Comparison of ENCODE assay signal across 17 cellular contexts in the genomic region with DNA sequence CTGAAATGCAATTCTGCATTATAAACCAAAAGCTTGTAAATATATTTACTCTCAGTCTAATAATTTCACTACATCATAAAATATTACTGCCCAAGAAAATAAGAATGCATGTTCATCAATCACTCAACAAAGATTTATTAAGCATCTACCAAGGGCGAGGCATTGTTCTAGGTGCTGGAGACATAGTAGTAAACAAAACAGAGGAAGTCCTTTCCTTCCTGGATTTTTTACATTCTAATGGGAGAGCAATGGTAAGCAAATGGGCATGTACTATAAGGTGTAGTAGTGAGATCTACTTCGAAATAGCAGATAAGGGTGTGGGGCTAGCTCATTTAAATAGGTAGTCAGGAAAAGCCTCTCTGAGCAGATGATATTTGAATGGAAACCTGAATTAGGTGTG. TPM values are rescaled to one million over a fixed set of nuclear protein-coding genes. Genes with fewer than 3 reads are reported as not detected.
DNase-seq lines count a peak whose midpoint lies in the region; ATAC-seq and TF ChIP-seq lines count a peak whose summit lies in the region.
"Had no signal": no experiment of that assay in that cellular context is flagged by ENCODE, and none has a peak within 500 bp of the region (broad histone marks: within the 10 kb centered on the region; RNA-seq: fewer than 3 reads in every experiment).

No MANE protein-coding gene starts in this region.

- intact Hi-C loops in MCF 10A (cut with micrococcal nuclease) (no loop called here), mammary epithelial cell (cut with micrococcal nuclease) (no loop called here), breast epithelium (cut with DNase I; ENCODE audit: low total_unique reads) (no loop called here), right lobe of liver (cut with DNase I) (no loop called here), transverse colon (cut with DNase I; ENCODE audit: low total_unique reads) (no loop called here), spleen (cut with DNase I; ENCODE audit: low total_unique reads) (no loop called here)

- TF ChIP-seq POLR2A in breast epithelium (IDR thresholded peaks at IDR 0.05), result no peak
- TF ChIP-seq POLR2A in right lobe of liver (IDR thresholded peaks at IDR 0.05), result no peak
- no peak for TF ChIP-seq POLR2A in transverse colon (IDR thresholded peaks at IDR 0.05)
- no peak for TF ChIP-seq POLR2A in spleen (IDR thresholded peaks at IDR 0.05)

- H3K36me3 ChIP-seq in mammary epithelial cell (ENCODE audit: insufficient read depth, low read length) (no peaks in the 10 kb centered on the region), breast epithelium (no peaks in the 10 kb centered on the region), right lobe of liver (no peaks in the 10 kb centered on the region), transverse colon (no peaks in the 10 kb centered on the region), spleen (peaks cover 0 to 40% (median 10%) of the 10 kb centered on the region in 6 donors)
- H3K36me3 ChIP-seq: HAP-1 had no signal

- peaks cover 31% of the 10 kb centered on the region for H3K36me3 Mint-ChIP-seq in MCF 10A (ENCODE audit: insufficient read depth, unreplicated experiment)

- no peak for ATAC-seq in right lobe of liver
- ATAC-seq: Right ventricle myocardium inferior had no signal

- H3K27me3 Mint-ChIP-seq in MCF 10A (ENCODE audit: insufficient read depth, unreplicated experiment), result no peaks in the 10 kb centered on the region

- H3K4me3 ChIP-seq in mammary epithelial cell (replicated peaks in 1 of 3; ENCODE audit: insufficient read depth in 1 of 3, low read depth in 2 of 3, low read length in 3 of 3) (no peak overlapping the region), breast epithelium (no peak overlapping the region), right lobe of liver (no peak overlapping the region), transverse colon (no peak overlapping the region), spleen (no peak overlapping the region)
- H3K4me3 ChIP-seq: BLaER1 treated with 17β-estradiol and CSF1 and Interleukin-3, amounts not matched to agents 10 nM and 100 nM; HAP-1 had no signal

- no peak overlapping the region for H2AFZ ChIP-seq in mammary epithelial cell (ENCODE audit: low read depth, low read length)

- in situ Hi-C loops in mammary epithelial cell (cut with MboI; ENCODE audit: low sequenced_read_pairs in 2 of 2), result no loop called here
- in situ Hi-C loops in transverse colon (cut with MboI; ENCODE audit: low pct_ligation_motif_present in 1 of 4, low pct_unique_long_range_greater_than_20kb in 1 of 4, low sequenced_read_pairs in 3 of 4), result no loop called here

- CTCF ChIA-PET in MCF 10A (lab: Yijun Ruan, JAX) (interaction anchor here (0.6 to 1.1 kb wide), 4 partner anchors 9 to 86 kb away, joined by 3 to 4 read pairs (median 3); no protein-coding TSS in a partner anchor), mammary epithelial cell (lab: Charles Lee; ENCODE audit: low non-redundant PET) (no interaction called here)

- no peaks in the 10 kb centered on the region for H3K9me3 Mint-ChIP-seq in MCF 10A (ENCODE audit: unreplicated experiment)

- TF ChIP-seq CTCF in MCF 10A (IDR thresholded peaks at IDR 0.05; ENCODE audit: unreplicated experiment), result no peak
- no peak for TF ChIP-seq CTCF in mammary epithelial cell (conservative IDR thresholded peaks at IDR 0.05 in 1 of 2, IDR thresholded peaks at IDR 0.05 in 1 of 2; ENCODE audit: extremely low read depth in 1 of 2, insufficient read depth in 1 of 2, low read depth in 1 of 2, low read length in 2 of 2)
- no peak for TF ChIP-seq CTCF in breast epithelium (IDR thresholded peaks at IDR 0.05)
- no peak for TF ChIP-seq CTCF in right lobe of liver (IDR thresholded peaks at IDR 0.05)
- no peak for TF ChIP-seq CTCF in transverse colon (IDR thresholded peaks at IDR 0.05)
- no peak for TF ChIP-seq CTCF in spleen (IDR thresholded peaks at IDR 0.05 in 8 of 11, conservative IDR thresholded peaks at IDR 0.05 in 3 of 11)

- H3K4me2 ChIP-seq in mammary epithelial cell (ENCODE audit: insufficient read depth, low read depth, low read length), result no peak overlapping the region

- H3K79me2 ChIP-seq in mammary epithelial cell (ENCODE audit: insufficient read depth, low read length), result peaks cover 61% of the 10 kb centered on the region

- peak overlapping the region; percentile 8 for H3K27ac Mint-ChIP-seq in MCF 10A (ENCODE audit: low read depth, unreplicated experiment)

- no TSS peak for BruUV-seq in MCF 10A (replicated peaks; lab: Mats Ljungman, UMichigan)
- no TSS peak for BruUV-seq in mammary epithelial cell (replicated peaks; lab: Mats Ljungman, UMichigan)

- dilution Hi-C loops in mammary epithelial cell (cut with HindIII; ENCODE audit: low sequenced_read_pairs), result no loop called here

- peaks cover 32% of the 10 kb centered on the region for H3K4me1 Mint-ChIP-seq in MCF 10A (ENCODE audit: insufficient read depth, unreplicated experiment)

- WGBS in mammary epithelial cell (ENCODE audit: low coverage, missing lambda C conversion rate), result 93% methylated on average over 2 of the region's 2 CpGs
- 60% methylated on average over 2 of the region's 2 CpGs for WGBS in right lobe of liver (ENCODE audit: insufficient coverage, low coverage, low lambda C conversion rate, missing lambda C conversion rate)
- WGBS in transverse colon (ENCODE audit: low coverage in 1 of 2), 2 donors, result 75 to 82% methylated on average over 2 of the region's 2 CpGs
- WGBS in spleen, 5 donors, result 66 to 83% (median 73%) methylated on average over 2 of the region's 2 CpGs

- H3K4me1 ChIP-seq in mammary epithelial cell (ENCODE audit: insufficient read depth, low read length) (peaks cover 11% of the 10 kb centered on the region), breast epithelium (peaks cover 0 to 4% of the 10 kb centered on the region in 2 donors), right lobe of liver (peaks cover 0 to 32% (median 19%) of the 10 kb centered on the region in 4 donors), transverse colon (peaks cover 0 to 61% (median 20%) of the 10 kb centered on the region in 4 donors), spleen (peaks cover 0 to 40% (median 19%) of the 10 kb centered on the region in 6 donors)

- H3K9me3 ChIP-seq in mammary epithelial cell (replicated peaks; ENCODE audit: insufficient read depth, low read length), result no peaks in the 10 kb centered on the region
- H3K9me3 ChIP-seq in breast epithelium, result no peaks in the 10 kb centered on the region
- H3K9me3 ChIP-seq in right lobe of liver, result no peaks in the 10 kb centered on the region
- H3K9me3 ChIP-seq in transverse colon, result no peaks in the 10 kb centered on the region
- H3K9me3 ChIP-seq in spleen, result no peaks in the 10 kb centered on the region
- H3K9me3 ChIP-seq: BLaER1 treated with 17β-estradiol and CSF1 and Interleukin-3, amounts not matched to agents 10 nM and 100 nM; HAP-1 had no signal

- H3K9ac ChIP-seq in mammary epithelial cell (ENCODE audit: insufficient read depth, low read length), result no peak overlapping the region

- no peak overlapping the region for H3K27ac ChIP-seq in mammary epithelial cell (ENCODE audit: insufficient read depth, low read depth, low read length)
- H3K27ac ChIP-seq in breast epithelium, result peak overlapping the region; percentile 1 to 28
- peak overlapping the region in 2 of 3 donors; percentile 0 to 29 for H3K27ac ChIP-seq in right lobe of liver
- peak overlapping the region in 3 of 4 donors; percentile 2 to 78 (median 77) for H3K27ac ChIP-seq in transverse colon
- H3K27ac ChIP-seq in spleen, result peak overlapping the region in 2 of 8 donors; percentile 50 to 57
- H3K27ac ChIP-seq: 22Rv1 had no signal

- no peaks in the 10 kb centered on the region for H4K20me1 ChIP-seq in mammary epithelial cell (ENCODE audit: insufficient read depth, low read length)

- no peak overlapping the region for H3K4me3 Mint-ChIP-seq in MCF 10A (ENCODE audit: unreplicated experiment)

- DNase-seq in MCF 10A (ENCODE audit: unreplicated experiment) (no peak), mammary epithelial cell (no peak), breast epithelium (ENCODE audit: low spot score in 2 of 2) (no peak), right lobe of liver (no peak), transverse colon (no peak), NCI-H510A treated with DMSO at 0.1 percent for 48 hours (lab: John Stamatoyannopoulos, UW) (no peak), spleen (no peak), NCI-H524 (lab: John Stamatoyannopoulos, UW) (no peak)
- DNase-seq: IMR-90, Kasumi-1, NCI-H1417 treated with DMSO at 0.1 percent for 48 hours, NCI-H2081, NCI-H69 had no signal

- H3K27me3 ChIP-seq in mammary epithelial cell (ENCODE audit: insufficient read depth, low read length) (no peaks in the 10 kb centered on the region), breast epithelium (no peaks in the 10 kb centered on the region), right lobe of liver (no peaks in the 10 kb centered on the region), transverse colon (no peaks in the 10 kb centered on the region), spleen (replicated peaks in 1 of 7) (no peaks in the 10 kb centered on the region)
- H3K27me3 ChIP-seq: BLaER1 treated with 17β-estradiol and CSF1 and Interleukin-3, amounts not matched to agents 10 nM and 100 nM had no signal

- POLR2A ChIA-PET in MCF 10A (lab: Yijun Ruan, JAX), result interaction anchor here (1.5 kb wide), 1 partner anchor 9 kb away, joined by 4 read pairs; no protein-coding TSS in a partner anchor

- TF ChIP-seq EP300 in transverse colon (IDR thresholded peaks at IDR 0.05; ENCODE audit: low read depth), result no peak

RNA-seq across cellular contexts. Expression of a gene that starts 10.8 kb away (rescaled TPM):
- total RNA-seq in MCF 10A (2022) (19.2 and 19.9 TPM in 2 replicates), mammary epithelial cell (10 to 100 TPM; 20.2 to 21.2 TPM), breast epithelium (10 to 100 TPM; 19.4 to 58.8 (median 44.6) TPM), right lobe of liver (10 to 100 TPM; 11.5 to 49.3 (median 19.5) TPM), transverse colon (10 to 100 TPM; 61.2 to 91.6 (median 69.9) TPM), spleen (10 to 100 TPM; 16.1 to 31.1 (median 20.3) TPM)
- polyA plus RNA-seq in mammary epithelial cell (36.6 TPM), spleen (10 to 100 TPM; 23.2 to 31.7 (median 27.3) TPM)
- polyA minus RNA-seq in mammary epithelial cell, result 40.3 TPM

RNA-seq across cellular contexts. Expression of a gene that starts 11.2 kb away (rescaled TPM):
- 55.1 and 58.1 TPM in 2 replicates for total RNA-seq in MCF 10A (2022)
- total RNA-seq in mammary epithelial cell, result 10 to 100 TPM; 12.0 to 40.9 TPM
- polyA plus RNA-seq in mammary epithelial cell, result 48.4 TPM
- polyA minus RNA-seq in mammary epithelial cell, result 31.5 TPM
- 10 to 100 TPM; 18.4 to 55.8 (median 24.3) TPM for total RNA-seq in breast epithelium
- total RNA-seq in right lobe of liver, result 10 to 100 TPM in 5 of 6 experiments, 1 to 10 TPM in 1; 7.8 to 23.7 (median 17.7) TPM
- 10 to 100 TPM in 3 of 4 donors, 1 to 10 TPM in 1; 6.0 to 56.9 (median 22.3) TPM for total RNA-seq in transverse colon
- total RNA-seq in spleen, result 10 to 100 TPM; 16.2 to 57.1 (median 41.1) TPM
- polyA plus RNA-seq in spleen, result 10 to 100 TPM; 52.5 to 61.5 (median 60.4) TPM

RNA-seq across cellular contexts. Expression of a gene that starts 26.3 kb away (rescaled TPM):
- total RNA-seq in MCF 10A (2022), result 0.26 and 0.52 TPM in 2 replicates
- under 1 TPM in 1 of 2 donors, not detected in 1; 0.21 TPM for total RNA-seq in mammary epithelial cell
- 0.05 TPM for polyA plus RNA-seq in mammary epithelial cell
- not detected for polyA minus RNA-seq in mammary epithelial cell
- 1 to 10 TPM in 2 of 3 donors, under 1 TPM in 1; 0.48 to 4.7 (median 2.0) TPM for total RNA-seq in breast epithelium
- total RNA-seq in right lobe of liver, result 1 to 10 TPM in 2 of 6 experiments, under 1 TPM in 4; 0.51 to 1.6 (median 0.83) TPM
- total RNA-seq in transverse colon, result under 1 TPM in 2 of 4 donors, not detected in 2; 0.14 to 0.32 TPM
- total RNA-seq in spleen, result under 1 TPM in 6 of 7 donors, not detected in 1; 0.20 to 0.66 (median 0.39) TPM
- under 1 TPM; 0.36 to 0.39 (median 0.38) TPM for polyA plus RNA-seq in spleen
- total RNA-seq: IMR-90 had no signal
- polyA plus RNA-seq: IMR-90 had no signal

RNA-seq across cellular contexts. Expression of a gene that starts 32.2 kb away (rescaled TPM):
- 7.2 and 8.2 TPM in 2 replicates for total RNA-seq in MCF 10A (2022)
- total RNA-seq in mammary epithelial cell, result 1 to 10 TPM; 1.0 to 1.2 TPM
- polyA plus RNA-seq in mammary epithelial cell, result 1.3 TPM
- polyA minus RNA-seq in mammary epithelial cell, result not detected
- 100 to 1,000 TPM in 1 of 3 donors, 10 to 100 TPM in 2; 56.0 to 100 (median 61.9) TPM for total RNA-seq in breast epithelium
- 100 to 1,000 TPM in 2 of 6 experiments, 10 to 100 TPM in 4; 65.4 to 181 (median 82.0) TPM for total RNA-seq in right lobe of liver
- total RNA-seq in transverse colon, result 10 to 100 TPM; 22.5 to 58.5 (median 46.5) TPM
- total RNA-seq in spleen, result 10 to 100 TPM in 4 of 7 donors, 1 to 10 TPM in 3; 6.1 to 21.9 (median 13.6) TPM
- polyA plus RNA-seq in spleen, result 10 to 100 TPM; 17.7 to 38.0 (median 23.6) TPM

RNA-seq across cellular contexts. Expression of a gene that starts 32.5 kb away (rescaled TPM):
- not detected in 2 replicates for total RNA-seq in MCF 10A (2022)
- not detected for total RNA-seq in mammary epithelial cell
- polyA plus RNA-seq in mammary epithelial cell, result not detected
- polyA minus RNA-seq in mammary epithelial cell, result not detected
- 1 to 10 TPM in 2 of 3 donors, not detected in 1; 1.3 to 4.9 TPM for total RNA-seq in breast epithelium
- total RNA-seq in right lobe of liver, result not detected
- total RNA-seq in transverse colon, result 100 to 1,000 TPM in 3 of 4 donors, 10 to 100 TPM in 1; 19.5 to 256 (median 144) TPM
- not detected for total RNA-seq in spleen
- under 1 TPM in 1 of 3 donors, not detected in 2; 0.30 TPM for polyA plus RNA-seq in spleen
- total RNA-seq: IMR-90, Right ventricle myocardium inferior had no signal
- polyA plus RNA-seq: IMR-90 had no signal
